In genomic region chr6:9487128-9487527, GRCh38 we compare ENCODE assay signal across 14 cellular contexts.
DNase-seq lines count a peak whose midpoint lies in the region; ATAC-seq and TF ChIP-seq lines count a peak whose summit lies in the region.
"Had no signal": no experiment of that assay in that cellular context is flagged by ENCODE, and none has a peak within 500 bp of the region (broad histone marks: within the 10 kb centered on the region; RNA-seq: fewer than 3 reads in every experiment).

No MANE protein-coding gene starts in this region.

- H3K79me2 ChIP-seq in GM23248 (ENCODE audit: insufficient read depth): no peaks in the 10 kb centered on the region

- in situ Hi-C loops in GM23248 (cut with MboI): no loop called here

- no peaks in the 10 kb centered on the region for H3K4me1 Mint-ChIP-seq in activated naive CD4-positive, alpha-beta T cell treated with anti-CD3 and anti-CD28 coated beads for 36 hours (ENCODE audit: low read depth)

- H3K4me3 Mint-ChIP-seq in activated naive CD4-positive, alpha-beta T cell treated with anti-CD3 and anti-CD28 coated beads for 36 hours: no peak overlapping the region
- H3K4me3 Mint-ChIP-seq: CD4-positive, alpha-beta T cell; H9 had no signal

- DNase-seq in GM23248 (peak; percentile 23), M059J (ENCODE audit: low read depth) (peak; percentile 34), fibroblast of villous mesenchyme (ENCODE audit: low read depth) (peak; percentile 68), anterior cingulate cortex (lab: John Stamatoyannopoulos, UW) (no peak), C1 segment of cervical spinal cord (lab: John Stamatoyannopoulos, UW) (no peak)
- no peak for DNase-seq in activated naive CD4-positive, alpha-beta T cell treated with anti-CD3 and anti-CD28 coated beads for 36 hours
- DNase-seq: BE2C; Caco-2; CD4-positive, alpha-beta T cell; GDM1; H9; KG1 had no signal

- H3F3A ChIP-seq in GM23248 (ENCODE audit: insufficient read depth): peaks cover 31% of the 10 kb centered on the region

- no peaks in the 10 kb centered on the region for H4K20me1 ChIP-seq in GM23248 (ENCODE audit: insufficient read depth)

- H2AFZ ChIP-seq in GM23248: no peak overlapping the region

- no peaks in the 10 kb centered on the region for H3K9me2 ChIP-seq in GM23248 (ENCODE audit: insufficient read depth)

- no peak overlapping the region for H3K4me2 ChIP-seq in GM23248 (ENCODE audit: unreplicated experiment)

- TF ChIP-seq CTCF in fibroblast of villous mesenchyme (IDR thresholded peaks at IDR 0.05; ENCODE audit: insufficient read depth, low read depth, low read length): no peak

- CTCF ChIA-PET in activated naive CD4-positive, alpha-beta T cell treated with anti-CD3 and anti-CD28 coated beads for 36 hours (lab: Charles Lee): no interaction called here

- H3K4me3 ChIP-seq in GM23248 (no peak overlapping the region), fibroblast of villous mesenchyme (ENCODE audit: low read depth, low read length) (no peak overlapping the region)

- no peaks in the 10 kb centered on the region for H3K27me3 ChIP-seq in GM23248 (replicated peaks; ENCODE audit: insufficient read depth)
- H3K27me3 ChIP-seq: BE2C had no signal

- 48 to 56% methylated on average over 3 of the region's 3 CpGs for WGBS in GM23248 (ENCODE audit: low coverage in 1 of 2, low lambda C conversion rate in 2 of 2, missing lambda C conversion rate in 2 of 2), 2 experiments

- H3K27ac Mint-ChIP-seq in activated naive CD4-positive, alpha-beta T cell treated with anti-CD3 and anti-CD28 coated beads for 36 hours: no peak overlapping the region
- H3K27ac Mint-ChIP-seq: CD4-positive, alpha-beta T cell; H9 had no signal

- H3K36me3 ChIP-seq in GM23248 (ENCODE audit: low read depth): no peaks in the 10 kb centered on the region
- H3K36me3 ChIP-seq: BE2C had no signal

- H3K9me3 Mint-ChIP-seq in activated naive CD4-positive, alpha-beta T cell treated with anti-CD3 and anti-CD28 coated beads for 36 hours: peaks cover 2% of the 10 kb centered on the region
- H3K9me3 Mint-ChIP-seq: CD4-positive, alpha-beta T cell; H9 had no signal

- no peaks in the 10 kb centered on the region for H3K27me3 Mint-ChIP-seq in activated naive CD4-positive, alpha-beta T cell treated with anti-CD3 and anti-CD28 coated beads for 36 hours (ENCODE audit: low read depth)

- H3K27ac ChIP-seq in GM23248: no peak overlapping the region
- H3K27ac ChIP-seq: C4-2B had no signal

- H3K9ac ChIP-seq in GM23248: no peak overlapping the region

- no peaks in the 10 kb centered on the region for H3K9me3 ChIP-seq in GM23248 (ENCODE audit: low read depth)
- H3K9me3 ChIP-seq: BE2C, Caco-2 had no signal

- intact Hi-C loops in activated naive CD4-positive, alpha-beta T cell treated with anti-CD3 and anti-CD28 coated beads for 36 hours (cut with micrococcal nuclease): no loop called here

- H3K36me3 Mint-ChIP-seq in activated naive CD4-positive, alpha-beta T cell treated with anti-CD3 and anti-CD28 coated beads for 36 hours (ENCODE audit: low read depth): no peaks in the 10 kb centered on the region

- ATAC-seq in GM21786 (IDR thresholded peaks at IDR 0.05; ENCODE audit: unreplicated experiment): no peak

- H3K4me1 ChIP-seq in GM23248 (ENCODE audit: insufficient read depth): peaks cover 29% of the 10 kb centered on the region
- H3K4me1 ChIP-seq: BE2C, Caco-2 had no signal

Comparison
In these comparisons a context has a peak if more than half of its experiments do, and no peak if none do; other contexts are left out.
1. DNase-seq: peak in GM23248 (single experiment), M059J (single experiment) and fibroblast of villous mesenchyme (single experiment); none in anterior cingulate cortex (0 of 58), activated naive CD4-positive, alpha-beta T cell treated with anti-CD3 and anti-CD28 coated beads for 36 hours (single experiment) and C1 segment of cervical spinal cord (0 of 14).